ENCODE assay signal across 8 cellular contexts in the genomic region with DNA sequence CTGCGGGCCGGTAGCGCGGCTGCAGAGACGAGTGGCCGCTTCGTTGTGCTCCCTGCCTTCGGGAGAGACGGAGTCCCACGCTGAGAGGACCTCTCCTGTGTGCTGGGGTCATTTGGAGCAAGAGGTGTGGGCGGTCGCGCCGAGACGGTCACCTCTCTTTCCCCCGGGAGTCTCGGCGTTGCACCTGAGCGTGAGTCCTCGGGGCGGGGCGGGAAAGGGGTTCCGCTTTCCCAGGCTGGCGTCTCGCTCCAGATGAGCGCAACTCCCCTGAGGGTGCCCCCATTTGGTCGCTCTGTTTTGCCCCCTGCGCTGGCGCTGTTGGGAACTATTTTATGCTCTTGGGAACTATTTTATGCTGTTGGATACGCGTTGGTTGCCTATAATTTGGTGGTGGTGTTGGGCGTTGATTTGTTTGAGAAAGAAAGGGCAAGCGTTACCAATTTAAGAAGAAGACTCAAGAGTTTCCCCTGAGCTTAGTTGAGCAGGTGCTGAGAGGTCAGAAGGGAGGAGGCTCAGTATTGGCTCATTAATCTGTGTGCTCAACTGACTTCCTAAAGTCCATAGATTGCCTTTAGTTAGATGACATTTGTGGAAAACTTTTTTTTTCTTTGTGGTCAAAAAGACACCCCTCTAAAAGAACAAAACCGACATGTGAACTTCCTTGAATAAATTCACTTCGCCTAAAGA. TPM values are rescaled to one million over a fixed set of nuclear protein-coding genes. Genes with fewer than 3 reads are reported as not detected.
DNase-seq lines count a peak whose midpoint lies in the region; ATAC-seq and TF ChIP-seq lines count a peak whose summit lies in the region.

No MANE protein-coding gene starts in this region.

- peak overlapping the region; percentile 93 for H3K27ac ChIP-seq in ectodermal cell (ENCODE audit: insufficient read depth, low read depth, low read length, poor library complexity, severe bottlenecking)
- H3K27ac ChIP-seq in mesodermal cell (ENCODE audit: low read depth, low read length, severe bottlenecking), result peak overlapping the region; percentile 90

- H3K36me3 ChIP-seq in ectodermal cell (ENCODE audit: control insufficient read depth, insufficient read depth, low read length) (peaks cover 2% of the 10 kb centered on the region), mesodermal cell (ENCODE audit: control insufficient read depth, insufficient read depth, low read length) (peaks cover 4% of the 10 kb centered on the region)

- WGBS in ectodermal cell, 2 experiments, result 3 to 4% methylated on average over 35 of the region's 35 CpGs
- 1 to 2% methylated on average over 16 to 31 of the region's 35 CpGs for WGBS in mesodermal cell (ENCODE audit: insufficient coverage in 2 of 2), 2 experiments

- H3K27me3 ChIP-seq in ectodermal cell (ENCODE audit: control insufficient read depth, insufficient read depth, low read length, poor library complexity, severe bottlenecking), result no peaks in the 10 kb centered on the region

- peaks cover 10% of the 10 kb centered on the region for H3K4me1 ChIP-seq in ectodermal cell (ENCODE audit: control insufficient read depth, insufficient read depth, low read length)
- H3K4me1 ChIP-seq in mesodermal cell (ENCODE audit: control insufficient read depth, insufficient read depth, low read length, poor library complexity, severe bottlenecking), result no peaks in the 10 kb centered on the region

- H3K9me3 ChIP-seq in ectodermal cell (ENCODE audit: control insufficient read depth, low read length) (no peaks in the 10 kb centered on the region), mesodermal cell (ENCODE audit: control insufficient read depth, low read length) (no peaks in the 10 kb centered on the region)

- peak; percentile 22 for ATAC-seq in HG02571 (IDR thresholded peaks at IDR 0.05; ENCODE audit: unreplicated experiment)
- peak; percentile 2 for ATAC-seq in stimulated activated naive CD8-positive, alpha-beta T cell treated with anti-CD3 and anti-CD28 coated beads, Interleukin-15, Interleukin-2, amounts not matched to agents 100 U/mL and 50 U/mL, for 24 hours

- DNase-seq in NCI-H1417 (lab: John Stamatoyannopoulos, UW) (peak; percentile 69 to 93 (median 90)), NCI-H2029 treated with DMSO at 0.1 percent for 48 hours (lab: John Stamatoyannopoulos, UW) (no peak)
- peak; percentile 39 to 41 for DNase-seq in activated CD4-positive, alpha-beta T cell treated with anti-CD3 and anti-CD28 coated beads for 4 hours
- DNase-seq in stimulated activated naive CD8-positive, alpha-beta T cell treated with anti-CD3 and anti-CD28 coated beads, Interleukin-15, Interleukin-2, amounts not matched to agents 100 U/mL and 50 U/mL, for 24 hours, result peak; percentile 64

- 0 out of 3 replicates have a peak, but pooled peaks have one; percentile 1 for TF ChIP-seq CTCF in GM12872 (IDR thresholded peaks at IDR 0.05; ENCODE audit: insufficient read depth, low read depth, low read length)

- H3K4me3 ChIP-seq in ectodermal cell (ENCODE audit: insufficient read depth, low read depth, low read length) (peak overlapping the region; percentile 95), mesodermal cell (ENCODE audit: extremely low read depth, insufficient read depth, low read length, poor library complexity, severe bottlenecking) (peak overlapping the region; percentile 79)

RNA-seq across cellular contexts. Expression of a gene that starts 0.7 kb away (rescaled TPM):
- polyA plus RNA-seq in ectodermal cell (2013, experiment 1 of 4), result 25.3 TPM
- polyA plus RNA-seq in ectodermal cell (2013, experiment 2 of 4), result 37.3 TPM
- polyA plus RNA-seq in ectodermal cell (2013, experiment 3 of 4), result 21.4 TPM
- polyA plus RNA-seq in ectodermal cell (2013, experiment 4 of 4), result 27.2 TPM
- 10.4 TPM for polyA plus RNA-seq in mesodermal cell (2013, experiment 1 of 2)
- polyA plus RNA-seq in mesodermal cell (2013, experiment 2 of 2), result 8.1 TPM
